ENCODE assay signal across 1 cellular context in the genomic region with DNA sequence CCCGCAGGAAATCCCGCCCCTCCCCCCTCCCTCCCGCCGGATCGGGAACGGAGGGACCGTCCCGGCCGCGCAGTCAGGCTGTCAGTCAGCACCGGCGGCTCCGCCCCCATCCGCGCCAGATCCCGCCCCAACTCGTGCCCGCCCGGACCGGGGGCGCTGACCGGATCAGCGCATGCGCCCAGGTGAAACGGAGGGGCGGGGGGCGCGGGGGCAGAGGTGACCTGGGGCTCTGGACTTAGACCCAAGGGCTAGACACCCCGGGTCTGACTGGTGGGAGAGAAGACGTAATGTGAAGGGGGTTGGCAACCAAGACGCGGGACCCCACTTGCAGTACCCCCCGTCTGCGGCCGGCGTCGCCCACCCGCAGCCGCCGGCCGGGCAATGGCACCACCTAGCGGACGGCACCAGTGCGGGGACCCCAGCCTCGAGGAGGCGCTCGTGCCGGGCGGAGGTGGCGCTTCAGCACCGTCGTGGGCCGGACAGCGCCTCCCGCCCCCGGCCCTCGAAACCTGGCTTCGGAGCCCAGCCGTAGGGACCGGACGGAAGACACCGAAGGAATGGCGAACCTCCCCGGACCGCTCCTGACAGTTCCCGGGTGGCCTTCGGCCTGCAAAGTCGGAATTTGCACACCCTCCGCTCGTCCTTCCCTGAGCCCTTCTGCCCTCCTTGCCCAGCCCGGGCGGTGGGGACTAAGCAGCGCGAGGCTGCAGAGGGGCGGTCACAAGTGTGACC.
TF ChIP-seq lines count a peak whose summit lies in the region.

A gene with protein sequence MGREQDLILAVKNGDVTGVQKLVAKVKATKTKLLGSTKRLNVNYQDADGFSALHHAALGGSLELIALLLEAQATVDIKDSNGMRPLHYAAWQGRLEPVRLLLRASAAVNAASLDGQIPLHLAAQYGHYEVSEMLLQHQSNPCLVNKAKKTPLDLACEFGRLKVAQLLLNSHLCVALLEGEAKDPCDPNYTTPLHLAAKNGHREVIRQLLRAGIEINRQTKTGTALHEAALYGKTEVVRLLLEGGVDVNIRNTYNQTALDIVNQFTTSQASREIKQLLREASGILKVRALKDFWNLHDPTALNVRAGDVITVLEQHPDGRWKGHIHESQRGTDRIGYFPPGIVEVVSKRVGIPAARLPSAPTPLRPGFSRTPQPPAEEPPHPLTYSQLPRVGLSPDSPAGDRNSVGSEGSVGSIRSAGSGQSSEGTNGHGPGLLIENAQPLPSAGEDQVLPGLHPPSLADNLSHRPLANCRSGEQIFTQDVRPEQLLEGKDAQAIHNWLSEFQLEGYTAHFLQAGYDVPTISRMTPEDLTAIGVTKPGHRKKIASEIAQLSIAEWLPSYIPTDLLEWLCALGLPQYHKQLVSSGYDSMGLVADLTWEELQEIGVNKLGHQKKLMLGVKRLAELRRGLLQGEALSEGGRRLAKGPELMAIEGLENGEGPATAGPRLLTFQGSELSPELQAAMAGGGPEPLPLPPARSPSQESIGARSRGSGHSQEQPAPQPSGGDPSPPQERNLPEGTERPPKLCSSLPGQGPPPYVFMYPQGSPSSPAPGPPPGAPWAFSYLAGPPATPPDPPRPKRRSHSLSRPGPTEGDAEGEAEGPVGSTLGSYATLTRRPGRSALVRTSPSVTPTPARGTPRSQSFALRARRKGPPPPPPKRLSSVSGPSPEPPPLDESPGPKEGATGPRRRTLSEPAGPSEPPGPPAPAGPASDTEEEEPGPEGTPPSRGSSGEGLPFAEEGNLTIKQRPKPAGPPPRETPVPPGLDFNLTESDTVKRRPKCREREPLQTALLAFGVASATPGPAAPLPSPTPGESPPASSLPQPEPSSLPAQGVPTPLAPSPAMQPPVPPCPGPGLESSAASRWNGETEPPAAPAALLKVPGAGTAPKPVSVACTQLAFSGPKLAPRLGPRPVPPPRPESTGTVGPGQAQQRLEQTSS (N-terminal part only) (minus strand): TSS at position 15 of the 732 bp plus-strand sequence. CDS start 1,733 bp downstream, outside the sequence.

TF ChIP-seq in HepG2, 621 proteins besides CTCF, POLR2A, EP300 and RAD21 (continued from another document and continues in another):
- TF ChIP-seq BHLHE40 (IDR thresholded peaks at IDR 0.05; ENCODE audit: low read length), result peak; percentile 80
- TF ChIP-seq RARA (CRISPR knock-in tag; IDR thresholded peaks at IDR 0.05), result peak; percentile 63
- TF ChIP-seq SIX1 (CRISPR knock-in tag; IDR thresholded peaks at IDR 0.05; ENCODE audit: borderline replicate concordance), result peak; percentile 26
- TF ChIP-seq WIZ (CRISPR knock-in tag; IDR thresholded peaks at IDR 0.05), result peak; percentile 99
- TF ChIP-seq, protein P1, sequence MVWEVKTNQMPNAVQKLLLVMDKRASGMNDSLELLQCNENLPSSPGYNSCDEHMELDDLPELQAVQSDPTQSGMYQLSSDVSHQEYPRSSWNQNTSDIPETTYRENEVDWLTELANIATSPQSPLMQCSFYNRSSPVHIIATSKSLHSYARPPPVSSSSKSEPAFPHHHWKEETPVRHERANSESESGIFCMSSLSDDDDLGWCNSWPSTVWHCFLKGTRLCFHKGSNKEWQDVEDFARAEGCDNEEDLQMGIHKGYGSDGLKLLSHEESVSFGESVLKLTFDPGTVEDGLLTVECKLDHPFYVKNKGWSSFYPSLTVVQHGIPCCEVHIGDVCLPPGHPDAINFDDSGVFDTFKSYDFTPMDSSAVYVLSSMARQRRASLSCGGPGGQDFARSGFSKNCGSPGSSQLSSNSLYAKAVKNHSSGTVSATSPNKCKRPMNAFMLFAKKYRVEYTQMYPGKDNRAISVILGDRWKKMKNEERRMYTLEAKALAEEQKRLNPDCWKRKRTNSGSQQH (CRISPR knock-in tag; IDR thresholded peaks at IDR 0.05; ENCODE audit: low read depth), result peak; percentile 95
- peak; percentile 95 for TF ChIP-seq IKZF4 (CRISPR knock-in tag; IDR thresholded peaks at IDR 0.05; ENCODE audit: borderline replicate concordance, low read depth, not compliant biosample characterization)
- TF ChIP-seq HNRNPK (IDR thresholded peaks at IDR 0.05; ENCODE audit: low read depth, low read length, poor library complexity, severe bottlenecking), result peak; percentile 76
- no peak for TF ChIP-seq SCMH1 (CRISPR knock-in tag; IDR thresholded peaks at IDR 0.05; ENCODE audit: borderline replicate concordance)
- TF ChIP-seq ZNF317 (CRISPR knock-in tag; IDR thresholded peaks at IDR 0.05), result peak; percentile 95
- peak; percentile 78; the same call in 1 of the 2 replicates for TF ChIP-seq ZNF761 (CRISPR knock-in tag; conservative IDR thresholded peaks at IDR 0.05)
- no peak for TF ChIP-seq ZNF549 (CRISPR knock-in tag; IDR thresholded peaks at IDR 0.05)
- TF ChIP-seq BRCA1 (CRISPR knock-in tag; IDR thresholded peaks at IDR 0.05), result 0 out of 2 replicates have a peak, but pooled peaks have one; percentile 72
- TF ChIP-seq ZNF747 (CRISPR knock-in tag; IDR thresholded peaks at IDR 0.05; ENCODE audit: borderline replicate concordance), result peak; percentile 73; the same call in 1 of the 2 replicates
- TF ChIP-seq EZH2 (conservative IDR thresholded peaks at IDR 0.05; ENCODE audit: low read depth, low read length), result no peak
- TF ChIP-seq SRF (IDR thresholded peaks at IDR 0.05; ENCODE audit: low read depth, low read length), result peak; percentile 49; the same call in 1 of the 2 replicates
- TF ChIP-seq ZNF839 (CRISPR knock-in tag; IDR thresholded peaks at IDR 0.05; ENCODE audit: borderline replicate concordance), result peak; percentile 92
- peak; percentile 81 for TF ChIP-seq RXRB (CRISPR knock-in tag; IDR thresholded peaks at IDR 0.05; ENCODE audit: borderline replicate concordance)
- TF ChIP-seq ZNF564 (CRISPR knock-in tag; IDR thresholded peaks at IDR 0.05), result peak; percentile 89
- no peak for TF ChIP-seq RAD51 (IDR thresholded peaks at IDR 0.05; ENCODE audit: borderline replicate concordance)
- no peak for TF ChIP-seq HMGA1 (CRISPR knock-in tag; conservative IDR thresholded peaks at IDR 0.05)
- TF ChIP-seq, protein P2, sequence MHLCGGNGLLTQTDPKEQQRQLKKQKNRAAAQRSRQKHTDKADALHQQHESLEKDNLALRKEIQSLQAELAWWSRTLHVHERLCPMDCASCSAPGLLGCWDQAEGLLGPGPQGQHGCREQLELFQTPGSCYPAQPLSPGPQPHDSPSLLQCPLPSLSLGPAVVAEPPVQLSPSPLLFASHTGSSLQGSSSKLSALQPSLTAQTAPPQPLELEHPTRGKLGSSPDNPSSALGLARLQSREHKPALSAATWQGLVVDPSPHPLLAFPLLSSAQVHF (CRISPR knock-in tag; IDR thresholded peaks at IDR 0.05), result peak; percentile 22
- TF ChIP-seq, protein P3, sequence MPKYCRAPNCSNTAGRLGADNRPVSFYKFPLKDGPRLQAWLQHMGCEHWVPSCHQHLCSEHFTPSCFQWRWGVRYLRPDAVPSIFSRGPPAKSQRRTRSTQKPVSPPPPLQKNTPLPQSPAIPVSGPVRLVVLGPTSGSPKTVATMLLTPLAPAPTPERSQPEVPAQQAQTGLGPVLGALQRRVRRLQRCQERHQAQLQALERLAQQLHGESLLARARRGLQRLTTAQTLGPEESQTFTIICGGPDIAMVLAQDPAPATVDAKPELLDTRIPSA (CRISPR knock-in tag; IDR thresholded peaks at IDR 0.05; ENCODE audit: borderline replicate concordance), result peak; percentile 99
- TF ChIP-seq, protein P4, sequence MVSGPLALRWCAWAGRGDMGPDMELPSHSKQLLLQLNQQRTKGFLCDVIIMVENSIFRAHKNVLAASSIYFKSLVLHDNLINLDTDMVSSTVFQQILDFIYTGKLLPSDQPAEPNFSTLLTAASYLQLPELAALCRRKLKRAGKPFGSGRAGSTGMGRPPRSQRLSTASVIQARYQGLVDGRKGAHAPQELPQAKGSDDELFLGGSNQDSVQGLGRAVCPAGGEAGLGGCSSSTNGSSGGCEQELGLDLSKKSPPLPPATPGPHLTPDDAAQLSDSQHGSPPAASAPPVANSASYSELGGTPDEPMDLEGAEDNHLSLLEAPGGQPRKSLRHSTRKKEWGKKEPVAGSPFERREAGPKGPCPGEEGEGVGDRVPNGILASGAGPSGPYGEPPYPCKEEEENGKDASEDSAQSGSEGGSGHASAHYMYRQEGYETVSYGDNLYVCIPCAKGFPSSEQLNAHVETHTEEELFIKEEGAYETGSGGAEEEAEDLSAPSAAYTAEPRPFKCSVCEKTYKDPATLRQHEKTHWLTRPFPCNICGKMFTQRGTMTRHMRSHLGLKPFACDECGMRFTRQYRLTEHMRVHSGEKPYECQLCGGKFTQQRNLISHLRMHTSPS (CRISPR knock-in tag; IDR thresholded peaks at IDR 0.05; ENCODE audit: low read depth), result peak; percentile 81
- TF ChIP-seq HOXA3 (CRISPR knock-in tag; IDR thresholded peaks at IDR 0.05), result peak; percentile 62; the same call in 1 of the 2 replicates
- TF ChIP-seq TBX3 (IDR thresholded peaks at IDR 0.05; ENCODE audit: borderline replicate concordance), result peak; percentile 80
- TF ChIP-seq MEF2D (CRISPR knock-in tag; IDR thresholded peaks at IDR 0.05), result peak; percentile 95
- TF ChIP-seq, protein P5, sequence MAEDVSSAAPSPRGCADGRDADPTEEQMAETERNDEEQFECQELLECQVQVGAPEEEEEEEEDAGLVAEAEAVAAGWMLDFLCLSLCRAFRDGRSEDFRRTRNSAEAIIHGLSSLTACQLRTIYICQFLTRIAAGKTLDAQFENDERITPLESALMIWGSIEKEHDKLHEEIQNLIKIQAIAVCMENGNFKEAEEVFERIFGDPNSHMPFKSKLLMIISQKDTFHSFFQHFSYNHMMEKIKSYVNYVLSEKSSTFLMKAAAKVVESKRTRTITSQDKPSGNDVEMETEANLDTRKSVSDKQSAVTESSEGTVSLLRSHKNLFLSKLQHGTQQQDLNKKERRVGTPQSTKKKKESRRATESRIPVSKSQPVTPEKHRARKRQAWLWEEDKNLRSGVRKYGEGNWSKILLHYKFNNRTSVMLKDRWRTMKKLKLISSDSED (CRISPR knock-in tag; IDR thresholded peaks at IDR 0.05), result no peak
- peak; percentile 87 for TF ChIP-seq ZNF350 (CRISPR knock-in tag; IDR thresholded peaks at IDR 0.05; ENCODE audit: borderline replicate concordance, low read depth)
- no peak; the same call in 1 of the 2 replicates for TF ChIP-seq HNF4G (IDR thresholded peaks at IDR 0.05; ENCODE audit: borderline replicate concordance, low read depth, low read length)
- peak; percentile 76; the same call in 1 of the 2 replicates for TF ChIP-seq HNF4G (CRISPR knock-in tag; IDR thresholded peaks at IDR 0.05; ENCODE audit: borderline replicate concordance, low read depth)
- peak; percentile 100 for TF ChIP-seq ZNF569 (CRISPR knock-in tag; IDR thresholded peaks at IDR 0.05; ENCODE audit: borderline replicate concordance)
- peak; percentile 83; the same call in 1 of the 2 replicates for TF ChIP-seq ADNP (CRISPR knock-in tag; IDR thresholded peaks at IDR 0.05)
- peak; percentile 88 for TF ChIP-seq MAZ (IDR thresholded peaks at IDR 0.05; ENCODE audit: borderline replicate concordance, low read depth, low read length)
- TF ChIP-seq MAZ (CRISPR knock-in tag; IDR thresholded peaks at IDR 0.05; ENCODE audit: low read depth), result peak; percentile 98
- peak; percentile 75 for TF ChIP-seq ZEB1 (IDR thresholded peaks at IDR 0.05; ENCODE audit: insufficient replicate concordance, low read depth)
- TF ChIP-seq, protein P6, sequence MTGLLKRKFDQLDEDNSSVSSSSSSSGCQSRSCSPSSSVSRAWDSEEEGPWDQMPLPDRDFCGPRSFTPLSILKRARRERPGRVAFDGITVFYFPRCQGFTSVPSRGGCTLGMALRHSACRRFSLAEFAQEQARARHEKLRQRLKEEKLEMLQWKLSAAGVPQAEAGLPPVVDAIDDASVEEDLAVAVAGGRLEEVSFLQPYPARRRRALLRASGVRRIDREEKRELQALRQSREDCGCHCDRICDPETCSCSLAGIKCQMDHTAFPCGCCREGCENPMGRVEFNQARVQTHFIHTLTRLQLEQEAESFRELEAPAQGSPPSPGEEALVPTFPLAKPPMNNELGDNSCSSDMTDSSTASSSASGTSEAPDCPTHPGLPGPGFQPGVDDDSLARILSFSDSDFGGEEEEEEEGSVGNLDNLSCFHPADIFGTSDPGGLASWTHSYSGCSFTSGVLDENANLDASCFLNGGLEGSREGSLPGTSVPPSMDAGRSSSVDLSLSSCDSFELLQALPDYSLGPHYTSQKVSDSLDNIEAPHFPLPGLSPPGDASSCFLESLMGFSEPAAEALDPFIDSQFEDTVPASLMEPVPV (CRISPR knock-in tag; IDR thresholded peaks at IDR 0.05), result peak; percentile 62; the same call in 1 of the 2 replicates
- TF ChIP-seq, protein P7, sequence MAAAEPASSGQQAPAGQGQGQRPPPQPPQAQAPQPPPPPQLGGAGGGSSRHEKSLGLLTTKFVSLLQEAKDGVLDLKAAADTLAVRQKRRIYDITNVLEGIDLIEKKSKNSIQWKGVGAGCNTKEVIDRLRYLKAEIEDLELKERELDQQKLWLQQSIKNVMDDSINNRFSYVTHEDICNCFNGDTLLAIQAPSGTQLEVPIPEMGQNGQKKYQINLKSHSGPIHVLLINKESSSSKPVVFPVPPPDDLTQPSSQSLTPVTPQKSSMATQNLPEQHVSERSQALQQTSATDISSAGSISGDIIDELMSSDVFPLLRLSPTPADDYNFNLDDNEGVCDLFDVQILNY (CRISPR knock-in tag; conservative IDR thresholded peaks at IDR 0.05), result peak; percentile 88
- TF ChIP-seq SP4 (CRISPR knock-in tag; IDR thresholded peaks at IDR 0.05), result peak; percentile 97
- 0 out of 2 replicates have a peak, but pooled peaks have one; percentile 73 for TF ChIP-seq FOXM1 (CRISPR knock-in tag; IDR thresholded peaks at IDR 0.05)
- TF ChIP-seq ZNF75D (CRISPR knock-in tag; IDR thresholded peaks at IDR 0.05; ENCODE audit: borderline replicate concordance), result peak; percentile 93; the same call in 1 of the 2 replicates
- TF ChIP-seq, protein P8, sequence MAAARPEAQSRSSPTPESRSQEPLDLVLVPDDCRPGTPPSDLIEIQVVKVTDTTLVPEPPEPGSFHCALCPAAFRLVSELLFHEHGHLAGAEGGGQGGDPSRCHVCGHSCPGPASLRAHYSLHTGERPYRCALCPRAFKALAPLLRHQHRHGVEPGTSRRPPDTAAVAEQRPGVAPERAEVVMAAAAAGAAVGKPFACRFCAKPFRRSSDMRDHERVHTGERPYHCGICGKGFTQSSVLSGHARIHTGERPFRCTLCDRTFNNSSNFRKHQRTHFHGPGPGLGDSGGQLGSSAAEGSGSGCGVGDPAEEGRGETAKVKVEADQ (CRISPR knock-in tag; IDR thresholded peaks at IDR 0.05; ENCODE audit: borderline replicate concordance), result peak; percentile 98
- TF ChIP-seq CBX2 (IDR thresholded peaks at IDR 0.05; ENCODE audit: low read depth, low read length), result no peak
- TF ChIP-seq CBX2 (CRISPR knock-in tag; IDR thresholded peaks at IDR 0.05; ENCODE audit: low read depth), result no peak; the same call in 1 of the 2 replicates
- TF ChIP-seq, protein P9, sequence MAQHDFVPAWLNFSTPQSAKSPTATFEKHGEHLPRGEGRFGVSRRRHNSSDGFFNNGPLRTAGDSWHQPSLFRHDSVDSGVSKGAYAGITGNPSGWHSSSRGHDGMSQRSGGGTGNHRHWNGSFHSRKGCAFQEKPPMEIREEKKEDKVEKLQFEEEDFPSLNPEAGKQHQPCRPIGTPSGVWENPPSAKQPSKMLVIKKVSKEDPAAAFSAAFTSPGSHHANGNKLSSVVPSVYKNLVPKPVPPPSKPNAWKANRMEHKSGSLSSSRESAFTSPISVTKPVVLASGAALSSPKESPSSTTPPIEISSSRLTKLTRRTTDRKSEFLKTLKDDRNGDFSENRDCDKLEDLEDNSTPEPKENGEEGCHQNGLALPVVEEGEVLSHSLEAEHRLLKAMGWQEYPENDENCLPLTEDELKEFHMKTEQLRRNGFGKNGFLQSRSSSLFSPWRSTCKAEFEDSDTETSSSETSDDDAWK (CRISPR knock-in tag; IDR thresholded peaks at IDR 0.05), result no peak
- peak; percentile 95 for TF ChIP-seq ZBTB38 (CRISPR knock-in tag; IDR thresholded peaks at IDR 0.05)
- TF ChIP-seq JARID2 (CRISPR knock-in tag; IDR thresholded peaks at IDR 0.05; ENCODE audit: insufficient replicate concordance), result peak; percentile 83
